10 cellular contexts compared by ENCODE assay signal in the genomic region with DNA sequence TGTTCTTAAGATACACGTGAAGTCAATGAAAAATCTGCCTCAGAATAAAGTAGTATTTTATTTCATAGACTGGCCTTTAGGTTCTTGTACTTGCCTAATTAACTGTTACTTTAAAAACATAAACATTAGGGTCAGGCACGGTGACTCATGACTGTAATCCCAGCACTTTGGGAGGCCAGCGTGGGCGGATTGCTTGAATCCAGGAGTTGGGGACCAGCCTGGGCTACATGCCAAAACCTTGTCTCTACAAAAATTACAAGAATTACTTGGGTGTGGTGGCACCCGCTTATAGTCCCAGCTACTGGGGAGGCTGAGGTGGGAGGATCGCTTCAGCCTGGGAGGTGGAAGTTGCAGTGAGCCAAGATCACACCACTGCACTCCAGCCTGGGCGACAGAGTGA. TPM values are rescaled to one million over a fixed set of nuclear protein-coding genes. Genes with fewer than 3 reads are reported as not detected.
DNase-seq lines count a peak whose midpoint lies in the region; ATAC-seq, FAIRE-seq and TF ChIP-seq lines count a peak whose summit lies in the region.
"Had no signal": no experiment of that assay in that cellular context is flagged by ENCODE, and none has a peak within 500 bp of the region (broad histone marks: within the 10 kb centered on the region; RNA-seq: fewer than 3 reads in every experiment).

No MANE protein-coding gene starts in this region.

- H3K27me3 ChIP-seq in PC-3 (ENCODE audit: low read length), result no peaks in the 10 kb centered on the region
- H3K27me3 ChIP-seq in endothelial cell of umbilical vein (ENCODE audit: control insufficient read depth in 2 of 2, insufficient read depth in 2 of 2, low read length in 2 of 2), result no peaks in the 10 kb centered on the region
- no peaks in the 10 kb centered on the region for H3K27me3 ChIP-seq in osteoblast (ENCODE audit: insufficient read depth, low read length)
- no peaks in the 10 kb centered on the region for H3K27me3 ChIP-seq in heart right ventricle

- no peak overlapping the region for H3K27ac ChIP-seq in PC-3 (ENCODE audit: low read length)
- H3K27ac ChIP-seq in endothelial cell of umbilical vein (ENCODE audit: insufficient read depth, low read depth, low read length), result no peak overlapping the region
- H3K27ac ChIP-seq in osteoblast (ENCODE audit: low read depth, low read length), result no peak overlapping the region
- peak overlapping the region in 1 of 10 donors; percentile 10 for H3K27ac ChIP-seq in heart right ventricle

- ATAC-seq in PC-3 (no peak), Right ventricle myocardium inferior (no peak), GM18870 (IDR thresholded peaks at IDR 0.05; ENCODE audit: unreplicated experiment) (no peak), heart right ventricle (no peak)
- ATAC-seq: T-cell had no signal

- H2AFZ ChIP-seq in PC-3 (ENCODE audit: low read length), result no peak overlapping the region
- no peak overlapping the region for H2AFZ ChIP-seq in endothelial cell of umbilical vein (ENCODE audit: low read depth, low read length)
- no peak overlapping the region for H2AFZ ChIP-seq in osteoblast (ENCODE audit: low read length)

- peaks cover 37% of the 10 kb centered on the region for H3K4me1 Mint-ChIP-seq in Calu3 (ENCODE audit: low read depth, unreplicated experiment)

- no peaks in the 10 kb centered on the region for H3K9me3 ChIP-seq in PC-3 (ENCODE audit: low read length)
- H3K9me3 ChIP-seq in endothelial cell of umbilical vein (replicated peaks; ENCODE audit: control insufficient read depth, insufficient read depth, low read length), result no peaks in the 10 kb centered on the region
- no peaks in the 10 kb centered on the region for H3K9me3 ChIP-seq in osteoblast (ENCODE audit: low read depth, low read length)
- no peaks in the 10 kb centered on the region for H3K9me3 ChIP-seq in heart right ventricle

- TF ChIP-seq CTCF in Calu3 (IDR thresholded peaks at IDR 0.05; ENCODE audit: unreplicated experiment), result no peak
- TF ChIP-seq CTCF in PC-3 (conservative IDR thresholded peaks at IDR 0.05; ENCODE audit: low read depth, low read length), result no peak
- TF ChIP-seq CTCF in endothelial cell of umbilical vein (IDR thresholded peaks at IDR 0.05; ENCODE audit: extremely low read depth in 1 of 2, insufficient read depth in 1 of 2, low read depth in 1 of 2, low read length in 2 of 2), result no peak
- no peak for TF ChIP-seq CTCF in osteoblast (IDR thresholded peaks at IDR 0.05; ENCODE audit: extremely low read depth, low read depth, low read length)
- TF ChIP-seq CTCF in heart right ventricle (IDR thresholded peaks at IDR 0.05), result no peak

- CTCF ChIA-PET in Calu3 (lab: Charles Lee), result interaction anchor here (0.8 to 1.4 kb wide), 2 partner anchors 175 to 200 kb away, joined by 3 to 4 read pairs; no protein-coding TSS in a partner anchor
- CTCF ChIA-PET in PC-3 (lab: Charles Lee), result no interaction called here
- CTCF ChIA-PET in endothelial cell of umbilical vein (lab: Charles Lee), result interaction anchor here (1.5 to 4.9 kb wide), 7 partner anchors 10 to 396 kb away, joined by 4 to 55 read pairs (median 14); partner anchors contain the start of genes ATG16L1 and INPP5D

- H3K36me3 Mint-ChIP-seq in Calu3 (ENCODE audit: insufficient read depth, unreplicated experiment), result peaks cover 57% of the 10 kb centered on the region

- H4K20me1 ChIP-seq in PC-3 (ENCODE audit: low read length) (no peaks in the 10 kb centered on the region), endothelial cell of umbilical vein (replicated peaks; ENCODE audit: control insufficient read depth, extremely low read depth, insufficient read depth, low read length) (no peaks in the 10 kb centered on the region), osteoblast (ENCODE audit: insufficient read depth, low read length) (no peaks in the 10 kb centered on the region)

- no peaks in the 10 kb centered on the region for H3F3A ChIP-seq in PC-3 (ENCODE audit: low read length, unreplicated experiment)

- intact Hi-C loops in Calu3 (cut with micrococcal nuclease; ENCODE audit: unreplicated experiment), result loop anchor here (10.0 kb wide), 1 partner anchor 201 kb away; no protein-coding TSS in a partner anchor
- intact Hi-C loops in PC-3 (cut with micrococcal nuclease), result no loop called here
- intact Hi-C loops in endothelial cell of umbilical vein (cut with micrococcal nuclease), result loop anchor here (5.0 to 10.0 kb wide), 2 partner anchors 283 to 591 kb away; no protein-coding TSS in a partner anchor
- intact Hi-C loops in Right ventricle myocardium inferior (cut with DNase I), result loop anchor here (5.0 kb wide), 1 partner anchor 198 kb away; no protein-coding TSS in a partner anchor
- intact Hi-C loops in heart right ventricle (cut with DNase I), result loop anchor here in 8 of 10 donors (5.0 to 10.0 kb wide), 6 partner anchors 181 to 401 kb away; partner anchors contain the start of genes ATG16L1 (in 6 of the 8) and NEU2 (in 1 of the 8)

- H3K4me3 ChIP-seq in PC-3 (ENCODE audit: low read length) (no peak overlapping the region), endothelial cell of umbilical vein (replicated peaks in 1 of 3; ENCODE audit: insufficient read depth in 1 of 3, low read depth in 1 of 3, low read length in 3 of 3) (no peak overlapping the region), osteoblast (ENCODE audit: insufficient read depth, low read length) (no peak overlapping the region), heart right ventricle (no peak overlapping the region)

- H3K9me1 ChIP-seq in endothelial cell of umbilical vein (replicated peaks; ENCODE audit: control insufficient read depth, extremely low read depth, insufficient read depth, low read length), result no peaks in the 10 kb centered on the region

- H3K4me3 Mint-ChIP-seq in Calu3 (ENCODE audit: low read depth, unreplicated experiment), result no peak overlapping the region
- H3K4me3 Mint-ChIP-seq: T-cell had no signal

- BruUV-seq in Calu3 (replicated peaks; lab: Mats Ljungman, UMichigan) (no TSS peak), PC-3 (replicated peaks; lab: Mats Ljungman, UMichigan) (no TSS peak), endothelial cell of umbilical vein (replicated peaks; lab: Mats Ljungman, UMichigan) (no TSS peak)

- DNase-seq in Calu3 (peak; percentile 63), PC-3 (peak; percentile 19), endothelial cell of umbilical vein (ENCODE audit: low read depth, low spot score) (peak; percentile 68), osteoblast (ENCODE audit: insufficient read length, low spot score, missing footprints) (peak; percentile 5), Right ventricle myocardium inferior (ENCODE audit: missing footprints) (no peak), heart right ventricle (no peak)
- no peak for DNase-seq in activated naive CD4-positive, alpha-beta T cell treated with anti-CD3 and anti-CD28 coated beads, Interleukin-2, amount 50 U/mL, for 16 hours
- DNase-seq: stimulated activated naive CD4-positive, alpha-beta T cell treated with Interleukin-2 at 50 U/mL for 16 hours; T-cell had no signal

- no peak for TF ChIP-seq POLR2A in endothelial cell of umbilical vein (IDR thresholded peaks at IDR 0.05; ENCODE audit: low read depth, low read length)

- H3K27ac Mint-ChIP-seq in Calu3 (ENCODE audit: unreplicated experiment), result peak overlapping the region; percentile 60

- dilution Hi-C loops in endothelial cell of umbilical vein (cut with MboI; ENCODE audit: extremely low pct_ligation_motif_present, low sequenced_read_pairs), result no loop called here

- H3K9me2 ChIP-seq in PC-3 (replicated peaks; ENCODE audit: low read length), result no peaks in the 10 kb centered on the region

- peak; percentile 75 for FAIRE-seq in endothelial cell of umbilical vein (lab: Jason Lieb, UNC)

- no peaks in the 10 kb centered on the region for H3K27me3 Mint-ChIP-seq in Calu3 (ENCODE audit: unreplicated experiment)
- H3K27me3 Mint-ChIP-seq: T-cell had no signal

- POLR2A ChIA-PET in PC-3 (lab: Charles Lee; ENCODE audit: unreplicated experiment) (no interaction called here), endothelial cell of umbilical vein (lab: Charles Lee) (no interaction called here)

- H3K4me1 ChIP-seq in PC-3 (ENCODE audit: insufficient read depth, low read length), result peaks cover 18% of the 10 kb centered on the region
- H3K4me1 ChIP-seq in endothelial cell of umbilical vein (ENCODE audit: control insufficient read depth, extremely low read depth, insufficient read depth, low read length), result peaks cover 8% of the 10 kb centered on the region
- H3K4me1 ChIP-seq in osteoblast (ENCODE audit: insufficient read depth, low read length), result peaks cover 30% of the 10 kb centered on the region
- peaks cover 0 to 16% (median 0%) of the 10 kb centered on the region in 9 donors for H3K4me1 ChIP-seq in heart right ventricle

- H3K4me2 ChIP-seq in PC-3 (ENCODE audit: low read length), result no peak overlapping the region
- no peak overlapping the region for H3K4me2 ChIP-seq in endothelial cell of umbilical vein (ENCODE audit: insufficient read depth, low read length)
- H3K4me2 ChIP-seq in osteoblast (ENCODE audit: insufficient read depth, low read length), result no peak overlapping the region

- H3K79me2 ChIP-seq in PC-3 (ENCODE audit: low read length), result no peaks in the 10 kb centered on the region
- H3K79me2 ChIP-seq in endothelial cell of umbilical vein (ENCODE audit: control insufficient read depth, insufficient read depth, low read length), result no peaks in the 10 kb centered on the region
- no peaks in the 10 kb centered on the region for H3K79me2 ChIP-seq in osteoblast (ENCODE audit: insufficient read depth, low read length)

- H3K36me3 ChIP-seq in PC-3 (ENCODE audit: low read depth, low read length) (peaks cover 36% of the 10 kb centered on the region), endothelial cell of umbilical vein (ENCODE audit: control insufficient read depth in 2 of 2, extremely low read depth in 1 of 2, insufficient read depth in 2 of 2, low read length in 2 of 2) (peaks cover 10 to 31% of the 10 kb centered on the region in 2 experiments), osteoblast (ENCODE audit: insufficient read depth, low read length) (peaks cover 53% of the 10 kb centered on the region), heart right ventricle (peaks cover 0 to 98% (median 49%) of the 10 kb centered on the region in 9 donors)

- WGBS in heart right ventricle, 2 donors, result 57 to 63% methylated on average over 7 of the region's 7 CpGs

- H3K9ac ChIP-seq in PC-3 (ENCODE audit: low read length) (no peak overlapping the region), endothelial cell of umbilical vein (replicated peaks; ENCODE audit: extremely low read depth, insufficient read depth, low read length) (no peak overlapping the region)

- peaks cover 5% of the 10 kb centered on the region for H3K9me3 Mint-ChIP-seq in Calu3 (ENCODE audit: low read depth, unreplicated experiment)
- H3K9me3 Mint-ChIP-seq: T-cell had no signal

RNA-seq across cellular contexts. Expression of gene SNORC, which starts 16.0 kb away (rescaled TPM):
- total RNA-seq in Calu3 (2022) (4.3 and 5.0 TPM in 2 replicates), PC-3 (2014; rRNA removed) (11.1 and 14.3 TPM in 2 replicates), endothelial cell of umbilical vein (2.6 and 4.0 TPM in 2 replicates), osteoblast (0.72 and 0.88 TPM in 2 replicates), Right ventricle myocardium inferior (0.46 TPM), heart right ventricle (1 to 10 TPM in 4 of 10 donors, under 1 TPM in 6; 0.71 to 1.7 (median 0.94) TPM)
- polyA plus RNA-seq in endothelial cell of umbilical vein (1.4 and 2.5 TPM in 2 replicates), heart right ventricle (1 to 10 TPM in 1 of 2 donors, under 1 TPM in 1; 0.70 to 1.6 TPM)
- polyA plus RNA-seq in endothelial cell of umbilical vein (2011; cell fraction: cytosol; rRNA removed), result 0.71 and 1.4 TPM in 2 replicates
- polyA plus RNA-seq in endothelial cell of umbilical vein (2011; cell fraction: nucleus; rRNA removed), result 4.2 and 5.7 TPM in 2 replicates
- 0.13 and 0.52 TPM in 2 replicates for polyA plus RNA-seq in endothelial cell of umbilical vein (2012)
- 0.61 and 2.2 TPM in 2 replicates for polyA minus RNA-seq in endothelial cell of umbilical vein
- polyA minus RNA-seq in endothelial cell of umbilical vein (2011; cell fraction: cytosol; rRNA and poly(A)+ RNA removed), result 1.2 TPM
- 3.6 TPM in 2 replicates for polyA minus RNA-seq in endothelial cell of umbilical vein (2011; cell fraction: nucleus; rRNA and poly(A)+ RNA removed)

Comparison
In these comparisons a context has a peak if more than half of its experiments do, and no peak if none do; other contexts are left out.
1. DNase-seq: peak in Calu3 (single experiment), PC-3 (single experiment), endothelial cell of umbilical vein (single experiment) and osteoblast (single experiment); none in activated naive CD4-positive, alpha-beta T cell treated with anti-CD3 and anti-CD28 coated beads, Interleukin-2, amount 50 U/mL, for 16 hours (single experiment), Right ventricle myocardium inferior (single experiment) and heart right ventricle (0 of 2).